In genomic region chr17:48162946-48163506, GRCh38 we compare ENCODE assay signal across 10 cellular contexts. TPM values are rescaled to one million over a fixed set of nuclear protein-coding genes. Genes with fewer than 3 reads are reported as not detected.
DNase-seq lines count a peak whose midpoint lies in the region; ATAC-seq and TF ChIP-seq lines count a peak whose summit lies in the region.
"Had no signal": no experiment of that assay in that cellular context is flagged by ENCODE, and none has a peak within 500 bp of the region (broad histone marks: within the 10 kb centered on the region; RNA-seq: fewer than 3 reads in every experiment).

No MANE protein-coding gene starts in this region.

- no peaks in the 10 kb centered on the region for H3K9me3 Mint-ChIP-seq in effector memory CD8-positive, alpha-beta T cell
- no peaks in the 10 kb centered on the region for H3K9me3 Mint-ChIP-seq in progenitor cell of endocrine pancreas (ENCODE audit: low read depth)
- no peaks in the 10 kb centered on the region for H3K9me3 Mint-ChIP-seq in stimulated activated naive CD8-positive, alpha-beta T cell treated with anti-CD3 and anti-CD28 coated beads, Interleukin-15, amount 100 ng/mL, for 72 hours

- H3K27me3 Mint-ChIP-seq in effector memory CD8-positive, alpha-beta T cell: no peaks in the 10 kb centered on the region
- H3K27me3 Mint-ChIP-seq in progenitor cell of endocrine pancreas: no peaks in the 10 kb centered on the region
- H3K27me3 Mint-ChIP-seq in stimulated activated naive CD8-positive, alpha-beta T cell treated with anti-CD3 and anti-CD28 coated beads, Interleukin-15, amount 100 ng/mL, for 72 hours: no peaks in the 10 kb centered on the region

- no peak for TF ChIP-seq CTCF in progenitor cell of endocrine pancreas (IDR thresholded peaks at IDR 0.05; ENCODE audit: unreplicated experiment)

- peak overlapping the region; percentile 62 for H3K27ac Mint-ChIP-seq in effector memory CD8-positive, alpha-beta T cell
- H3K27ac Mint-ChIP-seq in progenitor cell of endocrine pancreas: peak overlapping the region; percentile 70
- H3K27ac Mint-ChIP-seq in stimulated activated naive CD8-positive, alpha-beta T cell treated with anti-CD3 and anti-CD28 coated beads, Interleukin-15, amount 100 ng/mL, for 72 hours: peak overlapping the region in 1 of 2 donors; percentile 15

- DNase-seq in NCI-H2196 (lab: John Stamatoyannopoulos, UW; ENCODE audit: unreplicated experiment) (peak; percentile 16), NCI-H2196 treated with DMSO at 0.1 percent for 48 hours (lab: John Stamatoyannopoulos, UW; ENCODE audit: unreplicated experiment) (no peak), MV-4-11 (lab: John Stamatoyannopoulos, UW) (peak; percentile 22), progenitor cell of endocrine pancreas (ENCODE audit: low spot score, unreplicated experiment) (no peak), DMS153 treated with DMSO at 0.1 percent for 48 hours (lab: John Stamatoyannopoulos, UW; ENCODE audit: unreplicated experiment) (no peak), NCI-H345 (lab: John Stamatoyannopoulos, UW) (no peak)
- DNase-seq in effector memory CD8-positive, alpha-beta T cell: no peak
- DNase-seq in stimulated activated naive CD8-positive, alpha-beta T cell treated with anti-CD3 and anti-CD28 coated beads, Interleukin-15, amount 100 ng/mL, for 72 hours: no peak
- DNase-seq: midbrain, T-helper 2 cell had no signal

- ATAC-seq in effector memory CD8-positive, alpha-beta T cell (replicated peaks): no peak
- no peak for ATAC-seq in stimulated activated naive CD8-positive, alpha-beta T cell treated with anti-CD3 and anti-CD28 coated beads, Interleukin-15, amount 100 ng/mL, for 72 hours

- no peak overlapping the region for H3K4me3 Mint-ChIP-seq in effector memory CD8-positive, alpha-beta T cell
- H3K4me3 Mint-ChIP-seq in progenitor cell of endocrine pancreas (ENCODE audit: low read depth): no peak overlapping the region
- no peak overlapping the region for H3K4me3 Mint-ChIP-seq in stimulated activated naive CD8-positive, alpha-beta T cell treated with anti-CD3 and anti-CD28 coated beads, Interleukin-15, amount 100 ng/mL, for 72 hours

- H3K4me1 Mint-ChIP-seq in effector memory CD8-positive, alpha-beta T cell (ENCODE audit: low read depth in 2 of 2): peaks cover 0 to 8% of the 10 kb centered on the region in 2 donors
- H3K4me1 Mint-ChIP-seq in progenitor cell of endocrine pancreas (ENCODE audit: low read depth): peaks cover 62% of the 10 kb centered on the region
- H3K4me1 Mint-ChIP-seq in stimulated activated naive CD8-positive, alpha-beta T cell treated with anti-CD3 and anti-CD28 coated beads, Interleukin-15, amount 100 ng/mL, for 72 hours: peaks cover 6% of the 10 kb centered on the region

- H3K36me3 Mint-ChIP-seq in effector memory CD8-positive, alpha-beta T cell (ENCODE audit: insufficient read depth): peaks cover 54% of the 10 kb centered on the region
- no peaks in the 10 kb centered on the region for H3K36me3 Mint-ChIP-seq in progenitor cell of endocrine pancreas (ENCODE audit: insufficient read depth)

RNA-seq across cellular contexts. Expression of gene SNX11, which starts 55.5 kb away (rescaled TPM):
- 16.8 and 19.4 TPM in 2 replicates for total RNA-seq in progenitor cell of endocrine pancreas

Comparison
In these comparisons a context has a peak if more than half of its experiments do, and no peak if none do; other contexts are left out.
1. DNase-seq: peak in NCI-H2196 (single experiment) and MV-4-11 (single experiment); none in NCI-H2196 treated with DMSO at 0.1 percent for 48 hours (single experiment), effector memory CD8-positive, alpha-beta T cell (0 of 3), progenitor cell of endocrine pancreas (single experiment), DMS153 treated with DMSO at 0.1 percent for 48 hours (single experiment), NCI-H345 (single experiment) and stimulated activated naive CD8-positive, alpha-beta T cell treated with anti-CD3 and anti-CD28 coated beads, Interleukin-15, amount 100 ng/mL, for 72 hours (0 of 2).